ENCODE assay signal across 9 cellular contexts in the genomic region with DNA sequence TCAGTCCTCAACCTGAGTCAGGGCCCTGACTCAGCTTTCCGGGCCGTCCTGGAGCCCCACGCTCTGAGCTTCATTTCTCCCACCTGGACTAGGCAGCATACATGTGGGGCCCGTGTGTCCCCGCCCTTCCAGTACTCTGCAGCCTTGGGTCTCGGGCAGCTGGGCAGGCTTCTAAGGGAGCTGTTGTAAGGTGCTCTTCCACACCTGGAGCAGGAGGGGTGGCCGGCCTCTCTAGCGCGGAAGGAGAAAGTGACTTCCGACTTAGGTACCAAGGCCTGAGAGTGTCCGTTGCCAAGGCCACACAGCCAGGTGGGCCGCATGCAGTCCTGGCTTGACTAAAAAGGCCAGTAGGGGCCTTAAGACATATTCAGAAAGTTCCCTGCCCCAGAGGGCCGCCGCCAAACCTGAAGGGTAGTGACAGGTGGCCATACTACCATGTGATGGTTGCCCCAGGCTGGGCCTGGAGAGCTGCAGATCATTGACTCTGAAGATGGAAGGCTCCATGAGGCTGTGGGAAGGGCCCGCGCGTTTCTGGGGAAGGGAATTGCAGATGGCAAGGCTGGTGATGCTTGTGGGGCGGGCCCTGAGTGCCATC. TPM values are rescaled to one million over a fixed set of nuclear protein-coding genes. Genes with fewer than 3 reads are reported as not detected.
DNase-seq lines count a peak whose midpoint lies in the region; ATAC-seq and TF ChIP-seq lines count a peak whose summit lies in the region.
"Had no signal": no experiment of that assay in that cellular context is flagged by ENCODE, and none has a peak within 500 bp of the region (broad histone marks: within the 10 kb centered on the region; RNA-seq: fewer than 3 reads in every experiment).

No MANE protein-coding gene starts in this region.

- TF ChIP-seq CTCF in PC-9 (conservative IDR thresholded peaks at IDR 0.05) (no peak), testis (IDR thresholded peaks at IDR 0.05) (no peak)

- H3K4me3 ChIP-seq in BLaER1 (peak overlapping the region; percentile 75), PC-9 (peak overlapping the region; percentile 60; the same call in 1 of the 2 replicates), right cardiac atrium (ENCODE audit: low read length) (no peak overlapping the region), testis (peak overlapping the region; percentile 75 to 78)

- H3K36me3 ChIP-seq in BLaER1: peaks cover 55% of the 10 kb centered on the region
- no peaks in the 10 kb centered on the region for H3K36me3 ChIP-seq in PC-9 (ENCODE audit: low read depth)
- H3K36me3 ChIP-seq in testis (ENCODE audit: low read depth, missing control alignments): no peaks in the 10 kb centered on the region

- H3K4me1 ChIP-seq in BLaER1: peaks cover 64% of the 10 kb centered on the region
- peaks cover 12% of the 10 kb centered on the region for H3K4me1 ChIP-seq in PC-9 (replicated peaks; ENCODE audit: insufficient read depth)
- H3K4me1 ChIP-seq in right cardiac atrium (ENCODE audit: control insufficient read depth, insufficient read depth, low read length): peaks cover 10% of the 10 kb centered on the region
- H3K4me1 ChIP-seq in testis: peaks cover 28% of the 10 kb centered on the region

- no peak for TF ChIP-seq POLR2A in testis (IDR thresholded peaks at IDR 0.05)

- DNase-seq in PC-9 (no peak), right cardiac atrium (peak in 1 of 3 donors; percentile 30), testis (no peak), glomerular visceral epithelial cell (ENCODE audit: extremely low spot score) (no peak), H4 (ENCODE audit: low spot score) (no peak), GM19238 (ENCODE audit: insufficient read length, low spot score) (no peak)

- H3K4me2 ChIP-seq in BLaER1 (peak overlapping the region; percentile 99), PC-9 (peak overlapping the region; percentile 65)

- H3K27me3 ChIP-seq in BLaER1: no peaks in the 10 kb centered on the region
- H3K27me3 ChIP-seq in PC-9 (ENCODE audit: insufficient read depth, low read depth): no peaks in the 10 kb centered on the region
- no peaks in the 10 kb centered on the region for H3K27me3 ChIP-seq in right cardiac atrium (ENCODE audit: control insufficient read depth, insufficient read depth)
- no peaks in the 10 kb centered on the region for H3K27me3 ChIP-seq in testis

- 54% methylated on average over 18 of the region's 18 CpGs for WGBS in right cardiac atrium
- 40 to 43% methylated on average over 15 to 18 of the region's 18 CpGs for whole genome bisulfite sequencing in testis, 2 donors

- H3K9me2 ChIP-seq in PC-9 (ENCODE audit: insufficient read depth): no peaks in the 10 kb centered on the region

- H3K9ac ChIP-seq in BLaER1: peak overlapping the region; percentile 96

- no TSS peak for BruUV-seq in PC-9 (replicated peaks; lab: Mats Ljungman, UMichigan)

- CTCF ChIA-PET in PC-9 (lab: Charles Lee): interaction anchor here (0.5 to 1.0 kb wide), 3 partner anchors 10 to 13 kb away, joined by 3 to 5 read pairs (median 3); no protein-coding TSS in a partner anchor

- POLR2A ChIA-PET in PC-9 (lab: Charles Lee; ENCODE audit: unreplicated experiment): no interaction called here

- H3K9me3 ChIP-seq in BLaER1 (no peaks in the 10 kb centered on the region), PC-9 (ENCODE audit: insufficient read depth, low read depth) (no peaks in the 10 kb centered on the region), right cardiac atrium (ENCODE audit: control insufficient read depth, low read length) (no peaks in the 10 kb centered on the region), testis (no peaks in the 10 kb centered on the region)

- peaks cover 11% of the 10 kb centered on the region; the same call in 1 of the 2 replicates for H3F3A ChIP-seq in PC-9 (ENCODE audit: insufficient read depth, low read depth)

- H4K20me1 ChIP-seq in BLaER1: peaks cover 43% of the 10 kb centered on the region
- H4K20me1 ChIP-seq in PC-9 (ENCODE audit: insufficient read depth): no peaks in the 10 kb centered on the region

- no peak overlapping the region for H2AFZ ChIP-seq in PC-9

- ATAC-seq in GM21447 (IDR thresholded peaks at IDR 0.05; ENCODE audit: unreplicated experiment) (peak; percentile 29), right cardiac atrium (peak in 1 of 2 donors; percentile 0)

- intact Hi-C loops in PC-9 (cut with micrococcal nuclease; ENCODE audit: unreplicated experiment): loop anchor here (1.0 to 5.0 kb wide), 4 partner anchors 10 to 293 kb away; a partner anchor contains a TSS
- intact Hi-C loops in right cardiac atrium (cut with DNase I): no loop called here
- intact Hi-C loops in testis (cut with DNase I; ENCODE audit: low total_unique reads): loop anchor here (10.0 kb wide), 1 partner anchor 65 kb away; a partner anchor contains a TSS

- H3K27ac ChIP-seq in BLaER1 (peak overlapping the region; percentile 97), PC-9 (no peak overlapping the region), right cardiac atrium (ENCODE audit: low read length) (peak overlapping the region; percentile 79), testis (peak overlapping the region; percentile 99)

- no peaks in the 10 kb centered on the region for H3K79me2 ChIP-seq in PC-9 (ENCODE audit: low read depth)

RNA-seq across cellular contexts. Expression of a gene that starts 9.4 kb away (rescaled TPM):
- 52.4 and 92.6 TPM in 2 replicates for total RNA-seq in PC-9 (2021)
- 10 to 100 TPM; 19.2 to 33.9 (median 29.3) TPM for total RNA-seq in right cardiac atrium
- polyA plus RNA-seq in right cardiac atrium: 35.7 TPM
- total RNA-seq in testis: 10 to 100 TPM; 12.9 to 26.7 TPM
- 30.2 TPM for polyA plus RNA-seq in testis (ENCODE audit: insufficient read depth, low read depth, low replicate concordance)
- total RNA-seq in H4 (2014; rRNA removed; shearing (Covaris generic)): 5.9 and 8.9 TPM in 2 replicates

RNA-seq across cellular contexts. Expression of a gene that starts 19.4 kb away (rescaled TPM):
- total RNA-seq in PC-9 (2021) (0.35 and 0.55 TPM in 2 replicates), right cardiac atrium (10 to 100 TPM in 2 of 4 donors, 1 to 10 TPM in 2; 1.4 to 15.7 (median 8.0) TPM), testis (1 to 10 TPM; 1.5 to 3.2 TPM)
- polyA plus RNA-seq in right cardiac atrium (14.6 TPM), testis (ENCODE audit: insufficient read depth, low read depth, low replicate concordance) (2.6 TPM)
- not detected in 2 replicates for total RNA-seq in H4 (2014; rRNA removed; shearing (Covaris generic))
- total RNA-seq: dermis microvascular lymphatic vessel endothelial cell had no signal

RNA-seq across cellular contexts. Expression of a gene that starts 23.5 kb away (rescaled TPM):
- total RNA-seq in PC-9 (2021) (156 and 201 TPM in 2 replicates), right cardiac atrium (100 to 1,000 TPM; 129 to 149 (median 148) TPM), testis (100 to 1,000 TPM; 239 to 343 TPM)
- polyA plus RNA-seq in right cardiac atrium (122 TPM), testis (ENCODE audit: insufficient read depth, low read depth, low replicate concordance) (238 TPM)
- 127 and 141 TPM in 2 replicates for total RNA-seq in H4 (2014; rRNA removed; shearing (Covaris generic))

RNA-seq across cellular contexts. Expression of a gene that starts 32.7 kb away (rescaled TPM):
- 93.1 and 118 TPM in 2 replicates for total RNA-seq in PC-9 (2021)
- 10 to 100 TPM; 51.0 to 67.6 (median 56.9) TPM for total RNA-seq in right cardiac atrium
- 50.9 TPM for polyA plus RNA-seq in right cardiac atrium
- 10 to 100 TPM; 55.3 to 60.9 TPM for total RNA-seq in testis
- 42.3 TPM for polyA plus RNA-seq in testis (ENCODE audit: insufficient read depth, low read depth, low replicate concordance)
- total RNA-seq in H4 (2014; rRNA removed; shearing (Covaris generic)): 57.5 and 60.5 TPM in 2 replicates

RNA-seq across cellular contexts. Expression of a gene that starts 39.7 kb away (rescaled TPM):
- total RNA-seq in PC-9 (2021) (10.2 and 12.2 TPM in 2 replicates), right cardiac atrium (1 to 10 TPM; 1.1 to 2.4 (median 1.7) TPM), testis (10 to 100 TPM; 13.8 to 25.2 TPM)
- polyA plus RNA-seq in right cardiac atrium (2.9 TPM), testis (ENCODE audit: insufficient read depth, low read depth, low replicate concordance) (27.9 TPM)
- 1.3 and 2.8 TPM in 2 replicates for total RNA-seq in H4 (2014; rRNA removed; shearing (Covaris generic))

Comparison
In these comparisons a context has a peak if more than half of its experiments do, and no peak if none do; other contexts are left out.
1. intact Hi-C loops: an anchor here in PC-9 (1.0 to 5.0 kb wide) and testis (10.0 kb wide); none called in right cardiac atrium.